Comparison of ENCODE assay signal across 36 cellular contexts in the genomic region with DNA sequence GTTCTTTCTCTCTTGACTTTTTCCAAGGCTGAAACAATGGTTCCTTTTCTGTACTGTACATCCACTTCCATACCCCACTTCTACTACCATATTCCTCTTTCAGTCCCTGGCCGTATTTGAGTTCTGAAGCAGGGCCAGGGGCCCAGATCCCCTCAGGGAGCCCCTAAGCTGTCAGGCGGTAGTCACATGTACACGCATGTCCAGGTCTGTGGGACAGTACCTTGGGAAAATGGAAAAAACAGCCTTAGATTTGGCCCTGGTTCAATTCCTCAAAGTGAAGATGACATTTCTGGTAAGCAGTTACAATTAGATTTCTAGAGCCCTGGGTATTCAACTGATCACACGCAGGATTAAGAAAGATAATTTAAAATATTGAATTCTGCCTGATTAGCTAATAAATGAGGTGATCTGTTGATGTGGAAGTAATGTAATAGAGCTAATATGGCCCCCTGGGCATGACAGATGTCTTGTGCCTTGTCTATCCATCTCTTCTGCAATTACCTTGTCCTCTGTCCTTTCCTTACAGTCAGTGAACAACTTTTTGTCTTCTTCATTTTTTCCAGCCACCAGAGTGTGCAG.
"Had no signal": no experiment of that assay in that cellular context is flagged by ENCODE, and none has a peak within 500 bp of the region (broad histone marks: within the 10 kb centered on the region; RNA-seq: fewer than 3 reads in every experiment).

No MANE protein-coding gene starts in this region.

- H3K4me1 ChIP-seq: adrenal gland, body of pancreas, breast epithelium had no signal

- H3K9me3 ChIP-seq: adrenal gland, body of pancreas, breast epithelium had no signal

- DNase-seq: activated B cell treated with CpG ODN at 0.5 μM for 24 hours; activated CD4-positive, alpha-beta memory T cell treated with anti-CD3 and anti-CD28 coated beads, Interleukin-2, amount 10 ng/mL, durations not matched to agents 7 days and 5 days; activated CD4-positive, alpha-beta T cell treated with anti-CD3 and anti-CD28 coated beads for 1 hour; activated CD4-positive, alpha-beta T cell treated with anti-CD3 and anti-CD28 coated beads for 36 hours; activated CD4-positive, alpha-beta T cell treated with anti-CD3 and anti-CD28 coated beads for 48 hours; activated CD4-positive, alpha-beta T cell treated with anti-CD3 and anti-CD28 coated beads, Interleukin-2, amount 10 ng/mL, durations not matched to agents 7 days and 5 days; activated CD4-positive, alpha-beta T cell treated with anti-CD3 and anti-CD28 coated beads, Interleukin-2, amount 50 U/mL, for 48 hours; activated CD8-positive, alpha-beta memory T cell treated with anti-CD3 and anti-CD28 coated beads for 24 hours; activated CD8-positive, alpha-beta memory T cell treated with anti-CD3 and anti-CD28 coated beads, Interleukin-2, amount 10 ng/mL, durations not matched to agents 7 days and 5 days; activated CD8-positive, alpha-beta T cell treated with anti-CD3 and anti-CD28 coated beads, Interleukin-2, amount 10 ng/mL, durations not matched to agents 7 days and 5 days; activated effector memory CD4-positive, alpha-beta T cell treated with anti-CD3 and anti-CD28 coated beads, Interleukin-2, amount 50 U/mL, for 16 hours; activated gamma-delta T cell treated with Interleukin-2 at 50 U/mL for 16 hours; activated naive CD4-positive, alpha-beta T cell; activated naive CD4-positive, alpha-beta T cell treated with anti-CD3 and anti-CD28 coated beads for 36 hours; activated naive CD4-positive, alpha-beta T cell treated with anti-CD3 and anti-CD28 coated beads, Interleukin-2, amount 50 U/mL, for 16 hours; activated naive CD8-positive, alpha-beta T cell treated with anti-CD3 and anti-CD28 coated beads for 36 hours; activated T-cell treated with anti-CD3 and anti-CD28 coated beads for 4 hours; activated T-cell treated with anti-CD3 and anti-CD28 coated beads, Interleukin-2, amount 50 U/mL, for 1 hour; activated T-cell treated with anti-CD3 and anti-CD28 coated beads, Interleukin-2, amount 50 U/mL, for 4 hours; activated T-cell treated with anti-CD3 and anti-CD28 coated beads, Interleukin-2, amount 50 U/mL, for 72 hours; adrenal gland; amniotic stem cell; aorta; body of pancreas; brain microvascular endothelial cell; central memory CD4-positive, alpha-beta T cell; T-helper 1 cell; T-helper 2 cell; T-helper 9 cell had no signal

- H3K27me3 Mint-ChIP-seq: activated B cell treated with CpG ODN at 0.5 μM for 24 hours; activated CD4-positive, alpha-beta memory T cell treated with anti-CD3 and anti-CD28 coated beads, Interleukin-2, amount 10 ng/mL, durations not matched to agents 7 days and 5 days; activated CD4-positive, alpha-beta T cell treated with anti-CD3 and anti-CD28 coated beads for 36 hours; activated CD4-positive, alpha-beta T cell treated with anti-CD3 and anti-CD28 coated beads, Interleukin-2, amount 10 ng/mL, durations not matched to agents 7 days and 5 days; activated CD8-positive, alpha-beta memory T cell treated with anti-CD3 and anti-CD28 coated beads, Interleukin-2, amount 10 ng/mL, durations not matched to agents 7 days and 5 days; activated naive CD8-positive, alpha-beta T cell treated with anti-CD3 and anti-CD28 coated beads for 36 hours; activated T-helper 17 cell treated with anti-CD3 and anti-CD28 coated beads, Interleukin-2, amount 50 U/mL, for 72 hours had no signal

- H3K4me3 ChIP-seq: adrenal gland, body of pancreas, breast epithelium had no signal

- H3K4me1 Mint-ChIP-seq: activated B cell treated with CpG ODN at 0.5 μM for 24 hours; activated CD4-positive, alpha-beta T cell treated with anti-CD3 and anti-CD28 coated beads for 36 hours; activated naive CD8-positive, alpha-beta T cell treated with anti-CD3 and anti-CD28 coated beads for 36 hours; activated T-helper 17 cell treated with anti-CD3 and anti-CD28 coated beads, Interleukin-2, amount 50 U/mL, for 72 hours had no signal

- H3K36me3 ChIP-seq: adrenal gland, brain microvascular endothelial cell, breast epithelium had no signal

- H3K9me3 Mint-ChIP-seq: activated B cell treated with CpG ODN at 0.5 μM for 24 hours; activated CD4-positive, alpha-beta T cell treated with anti-CD3 and anti-CD28 coated beads, Interleukin-2, amount 10 ng/mL, durations not matched to agents 7 days and 5 days; activated naive CD4-positive, alpha-beta T cell treated with anti-CD3 and anti-CD28 coated beads for 36 hours; activated naive CD4-positive, alpha-beta T cell treated with anti-CD3 and anti-CD28 coated beads, Interleukin-2, amount 50 U/mL, for 72 hours; activated naive CD8-positive, alpha-beta T cell treated with anti-CD3 and anti-CD28 coated beads for 36 hours; activated T-cell treated with anti-CD3 and anti-CD28 coated beads, Interleukin-2, amount 50 U/mL, for 4 hours; activated T-helper 1 cell treated with anti-CD3 and anti-CD28 coated beads, Interleukin-12 subunit alpha, Interleukin-12 subunit beta, Interleukin-2, Interleukin-4 antibody, amounts not matched to agents 30 ng/mL and 10 ng/mL and 1 ng/mL, durations not matched to agents 14 hours and 24 hours and 36 hours; activated T-helper 17 cell treated with anti-CD3 and anti-CD28 coated beads, Interleukin-2, amount 50 U/mL, for 72 hours; T-helper 1 cell treated with Interleukin-12 subunit alpha and Interleukin-12 subunit beta and Interleukin-4 antibody, amounts not matched to agents 30 μg/mL and 1 μg/mL, for 36 hours; T-helper 2 cell treated with Interferon-gamma antibody and Interleukin-4, amounts not matched to agents 5 μg/mL and 100 μg/mL, for 36 hours had no signal

- ATAC-seq: activated CD4-positive, alpha-beta T cell treated with anti-CD3 and anti-CD28 coated beads for 36 hours; activated CD8-positive, alpha-beta memory T cell treated with anti-CD3 and anti-CD28 coated beads, Interleukin-2, amount 10 ng/mL, durations not matched to agents 7 days and 5 days; activated CD8-positive, alpha-beta T cell treated with anti-CD3 and anti-CD28 coated beads, Interleukin-2, amount 10 ng/mL, durations not matched to agents 7 days and 5 days; activated naive CD4-positive, alpha-beta T cell treated with anti-CD3 and anti-CD28 coated beads, Interleukin-2, amount 50 U/mL, for 72 hours; activated T-cell treated with anti-CD3 and anti-CD28 coated beads, Interleukin-2, amount 50 U/mL, for 4 hours; activated T-cell treated with anti-CD3 and anti-CD28 coated beads, Interleukin-2, amount 50 U/mL, for 72 hours; activated T-helper 17 cell treated with anti-CD3 and anti-CD28 coated beads, Interleukin-2, amount 50 U/mL, for 72 hours; body of pancreas had no signal

- H3K27ac ChIP-seq: adrenal gland, body of pancreas, brain microvascular endothelial cell, breast epithelium, VCaP had no signal

- H3K36me3 Mint-ChIP-seq: activated naive CD4-positive, alpha-beta T cell treated with anti-CD3 and anti-CD28 coated beads, Interleukin-2, amount 50 U/mL, for 72 hours had no signal

- H3K27me3 ChIP-seq: adrenal gland, body of pancreas, brain microvascular endothelial cell, breast epithelium had no signal

- H3K27ac Mint-ChIP-seq: activated B cell treated with CpG ODN at 0.5 μM for 24 hours; activated CD4-positive, alpha-beta memory T cell treated with anti-CD3 and anti-CD28 coated beads, Interleukin-2, amount 10 ng/mL, durations not matched to agents 7 days and 5 days; activated CD4-positive, alpha-beta T cell treated with anti-CD3 and anti-CD28 coated beads for 36 hours; activated CD4-positive, alpha-beta T cell treated with anti-CD3 and anti-CD28 coated beads, Interleukin-2, amount 10 ng/mL, durations not matched to agents 7 days and 5 days; activated CD8-positive, alpha-beta memory T cell treated with anti-CD3 and anti-CD28 coated beads, Interleukin-2, amount 10 ng/mL, durations not matched to agents 7 days and 5 days; activated CD8-positive, alpha-beta T cell treated with anti-CD3 and anti-CD28 coated beads, Interleukin-2, amount 10 ng/mL, durations not matched to agents 7 days and 5 days; activated naive CD4-positive, alpha-beta T cell treated with anti-CD3 and anti-CD28 coated beads for 36 hours; activated naive CD4-positive, alpha-beta T cell treated with anti-CD3 and anti-CD28 coated beads, Interleukin-2, amount 50 U/mL, for 72 hours; activated naive CD8-positive, alpha-beta T cell treated with anti-CD3 and anti-CD28 coated beads for 36 hours; activated T-cell treated with anti-CD3 and anti-CD28 coated beads, Interleukin-2, amount 50 U/mL, for 72 hours; activated T-helper 1 cell treated with anti-CD3 and anti-CD28 coated beads, Interleukin-12 subunit alpha, Interleukin-12 subunit beta, Interleukin-2, Interleukin-4 antibody, amounts not matched to agents 30 ng/mL and 10 ng/mL and 1 ng/mL, durations not matched to agents 14 hours and 24 hours and 36 hours; activated T-helper 17 cell treated with anti-CD3 and anti-CD28 coated beads, Interleukin-2, amount 50 U/mL, for 72 hours; T-helper 1 cell treated with Interleukin-12 subunit alpha and Interleukin-12 subunit beta and Interleukin-4 antibody, amounts not matched to agents 30 μg/mL and 1 μg/mL, for 36 hours; T-helper 2 cell treated with Interferon-gamma antibody and Interleukin-4, amounts not matched to agents 5 μg/mL and 100 μg/mL, for 36 hours had no signal

- H3K4me3 Mint-ChIP-seq: activated B cell treated with CpG ODN at 0.5 μM for 24 hours; activated CD4-positive, alpha-beta memory T cell treated with anti-CD3 and anti-CD28 coated beads, Interleukin-2, amount 10 ng/mL, durations not matched to agents 7 days and 5 days; activated CD4-positive, alpha-beta T cell treated with anti-CD3 and anti-CD28 coated beads for 36 hours; activated CD4-positive, alpha-beta T cell treated with anti-CD3 and anti-CD28 coated beads, Interleukin-2, amount 10 ng/mL, durations not matched to agents 7 days and 5 days; activated CD8-positive, alpha-beta memory T cell treated with anti-CD3 and anti-CD28 coated beads, Interleukin-2, amount 10 ng/mL, durations not matched to agents 7 days and 5 days; activated CD8-positive, alpha-beta T cell treated with anti-CD3 and anti-CD28 coated beads, Interleukin-2, amount 10 ng/mL, durations not matched to agents 7 days and 5 days; activated naive CD4-positive, alpha-beta T cell treated with anti-CD3 and anti-CD28 coated beads for 36 hours; activated naive CD8-positive, alpha-beta T cell treated with anti-CD3 and anti-CD28 coated beads for 36 hours; activated T-cell treated with anti-CD3 and anti-CD28 coated beads, Interleukin-2, amount 50 U/mL, for 4 hours; activated T-cell treated with anti-CD3 and anti-CD28 coated beads, Interleukin-2, amount 50 U/mL, for 72 hours; activated T-helper 1 cell treated with anti-CD3 and anti-CD28 coated beads, Interleukin-12 subunit alpha, Interleukin-12 subunit beta, Interleukin-2, Interleukin-4 antibody, amounts not matched to agents 30 ng/mL and 10 ng/mL and 1 ng/mL, durations not matched to agents 14 hours and 24 hours and 36 hours; activated T-helper 17 cell treated with anti-CD3 and anti-CD28 coated beads, Interleukin-2, amount 50 U/mL, for 72 hours; T-helper 1 cell treated with Interleukin-12 subunit alpha and Interleukin-12 subunit beta and Interleukin-4 antibody, amounts not matched to agents 30 μg/mL and 1 μg/mL, for 36 hours; T-helper 2 cell treated with Interferon-gamma antibody and Interleukin-4, amounts not matched to agents 5 μg/mL and 100 μg/mL, for 36 hours had no signal
